ENCODE assay signal across 11 cellular contexts in the genomic region with DNA sequence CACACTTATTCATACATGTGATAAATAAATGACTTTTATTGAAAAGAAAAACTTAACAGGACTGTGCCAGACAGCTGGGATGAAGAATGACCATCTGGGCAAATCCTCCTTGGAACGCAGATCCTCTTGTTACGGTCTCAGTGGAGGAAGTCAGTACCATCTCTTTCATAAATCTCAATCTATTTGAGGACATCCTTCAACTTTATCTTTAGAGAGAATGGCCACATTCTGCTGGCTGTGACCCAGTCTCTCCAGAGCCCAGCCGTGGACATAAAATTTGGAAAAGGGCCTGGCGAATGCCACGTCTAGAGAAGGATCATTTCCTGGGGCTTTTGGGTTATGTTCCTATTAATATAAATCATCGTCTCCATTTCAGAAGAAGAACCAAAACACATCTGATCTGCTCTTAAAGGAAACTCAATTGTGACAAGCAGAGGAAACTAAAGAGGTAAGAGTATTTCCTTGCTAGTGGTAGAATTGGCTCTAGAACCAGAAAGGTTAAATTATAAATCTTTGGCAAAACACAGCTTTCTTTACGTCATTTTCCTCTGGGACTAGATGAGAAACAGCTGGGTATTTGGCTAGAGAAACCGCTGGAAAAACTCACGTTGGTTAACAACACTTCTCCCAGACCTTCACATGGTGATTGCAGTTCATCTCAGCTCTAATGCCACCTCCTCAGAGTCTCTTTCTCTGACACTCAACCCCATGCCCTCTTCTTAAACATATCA.
DNase-seq lines count a peak whose midpoint lies in the region; ATAC-seq and TF ChIP-seq lines count a peak whose summit lies in the region.
"Had no signal": no experiment of that assay in that cellular context is flagged by ENCODE, and none has a peak within 500 bp of the region (broad histone marks: within the 10 kb centered on the region; RNA-seq: fewer than 3 reads in every experiment).

No MANE protein-coding gene starts in this region.

- H3K27me3 ChIP-seq in OCI-LY3 (ENCODE audit: low read depth, low read length), result no peaks in the 10 kb centered on the region
- no peaks in the 10 kb centered on the region for H3K27me3 ChIP-seq in fibroblast of lung (ENCODE audit: control insufficient read depth, insufficient read depth, low read length)

- H3K4me3 ChIP-seq in OCI-LY3 (ENCODE audit: low read length), result no peak overlapping the region
- peak overlapping the region in 2 of 4 experiments; percentile 5 to 8 for H3K4me3 ChIP-seq in fibroblast of lung (replicated peaks in 1 of 4; ENCODE audit: control extremely low read depth in 1 of 4, insufficient read depth in 1 of 4, low read depth in 3 of 4, low read length in 4 of 4)
- no peak overlapping the region for H3K4me3 ChIP-seq in urinary bladder (ENCODE audit: low read depth, low read length)

- no peak overlapping the region for H3K4me2 ChIP-seq in OCI-LY3 (ENCODE audit: low read length)
- peak overlapping the region; percentile 73 for H3K4me2 ChIP-seq in fibroblast of lung (ENCODE audit: extremely low read depth, insufficient read depth, low read length)

- peak; percentile 43 to 94 for DNase-seq in fibroblast of lung (ENCODE audit: low read depth in 2 of 2)
- no peak for DNase-seq in mesothelial cell of epicardium (ENCODE audit: low spot score in 2 of 2, unreplicated experiment in 2 of 2)
- DNase-seq in mucosa of gallbladder (ENCODE audit: low spot score), result no peak
- no peak for DNase-seq in MV-4-11 (lab: John Stamatoyannopoulos, UW)
- DNase-seq: activated CD4-positive, alpha-beta T cell treated with anti-CD3 and anti-CD28 coated beads for 1 hour; activated T-cell treated with anti-CD3 and anti-CD28 coated beads, Interleukin-2, amount 50 U/mL, for 4 hours had no signal

- no peaks in the 10 kb centered on the region for H3K36me3 ChIP-seq in OCI-LY3 (replicated peaks; ENCODE audit: low read depth, low read length)
- no peaks in the 10 kb centered on the region for H3K36me3 ChIP-seq in fibroblast of lung (ENCODE audit: control insufficient read depth, insufficient read depth, low read length)
- no peaks in the 10 kb centered on the region for H3K36me3 ChIP-seq in urinary bladder (ENCODE audit: insufficient read depth)

- no peak overlapping the region for H3K9ac ChIP-seq in OCI-LY3 (ENCODE audit: low read length)
- no peak overlapping the region for H3K9ac ChIP-seq in fibroblast of lung (ENCODE audit: insufficient read depth, low read length)

- 19% methylated on average over 9 of the region's 9 CpGs for WGBS in urinary bladder

- peak overlapping the region; percentile 95 for H3K27ac Mint-ChIP-seq in mesothelial cell of epicardium
- H3K27ac Mint-ChIP-seq: T-helper 1 cell treated with Interleukin-12 subunit alpha and Interleukin-12 subunit beta and Interleukin-4 antibody, amounts not matched to agents 30 μg/mL and 1 μg/mL, for 36 hours had no signal

- no peaks in the 10 kb centered on the region for H3K4me1 ChIP-seq in OCI-LY3 (ENCODE audit: low read length)
- H3K4me1 ChIP-seq in fibroblast of lung (ENCODE audit: control insufficient read depth, extremely low read depth, insufficient read depth, low read length), result peaks cover 8% of the 10 kb centered on the region
- no peaks in the 10 kb centered on the region for H3K4me1 ChIP-seq in urinary bladder (ENCODE audit: insufficient read depth)

- H3K27ac ChIP-seq in OCI-LY3 (ENCODE audit: low read length) (no peak overlapping the region), fibroblast of lung (ENCODE audit: insufficient read depth, low read length) (peak overlapping the region; percentile 64), urinary bladder (ENCODE audit: low read depth) (peak overlapping the region; percentile 68)

- H3K79me2 ChIP-seq in OCI-LY3 (ENCODE audit: low read length) (no peaks in the 10 kb centered on the region), fibroblast of lung (ENCODE audit: control insufficient read depth, insufficient read depth, low read length) (no peaks in the 10 kb centered on the region)

- H2AFZ ChIP-seq in OCI-LY3 (ENCODE audit: low read depth, low read length) (0 out of 2 replicates have a peak overlapping the region, but pooled peaks have one; percentile 39), fibroblast of lung (ENCODE audit: low read length) (no peak overlapping the region)

- no peaks in the 10 kb centered on the region for H3K9me3 ChIP-seq in OCI-LY3 (ENCODE audit: insufficient read depth, low read length)
- H3K9me3 ChIP-seq in fibroblast of lung (ENCODE audit: control insufficient read depth, insufficient read depth, low read depth, low read length), result no peaks in the 10 kb centered on the region

- H3K36me3 Mint-ChIP-seq in mesothelial cell of epicardium, result no peaks in the 10 kb centered on the region

- H3K4me1 Mint-ChIP-seq in mesothelial cell of epicardium, result peaks cover 17% of the 10 kb centered on the region

- H3K27me3 Mint-ChIP-seq in mesothelial cell of epicardium (ENCODE audit: low read depth), result peaks cover 22% of the 10 kb centered on the region

- H4K20me1 ChIP-seq in OCI-LY3 (ENCODE audit: insufficient read depth, low read length), result no peaks in the 10 kb centered on the region
- no peaks in the 10 kb centered on the region for H4K20me1 ChIP-seq in fibroblast of lung (ENCODE audit: control insufficient read depth, extremely low read depth, insufficient read depth, low read length)

- H3K4me3 Mint-ChIP-seq in mesothelial cell of epicardium, result no peak overlapping the region
- H3K4me3 Mint-ChIP-seq: activated T-cell treated with anti-CD3 and anti-CD28 coated beads, Interleukin-2, amount 50 U/mL, for 4 hours; T-helper 1 cell treated with Interleukin-12 subunit alpha and Interleukin-12 subunit beta and Interleukin-4 antibody, amounts not matched to agents 30 μg/mL and 1 μg/mL, for 36 hours had no signal

- TF ChIP-seq CTCF in OCI-LY3 (IDR thresholded peaks at IDR 0.05; ENCODE audit: low read depth, low read length) (no peak), fibroblast of lung (conservative IDR thresholded peaks at IDR 0.05 in 1 of 2, IDR thresholded peaks at IDR 0.05 in 1 of 2; ENCODE audit: low read depth in 1 of 2, low read length in 2 of 2) (no peak), mesothelial cell of epicardium (IDR thresholded peaks at IDR 0.05; ENCODE audit: unreplicated experiment) (no peak)

- ATAC-seq in GM18868 (IDR thresholded peaks at IDR 0.05; ENCODE audit: unreplicated experiment) (no peak), GM19455 (IDR thresholded peaks at IDR 0.05; ENCODE audit: unreplicated experiment) (no peak)
- ATAC-seq: activated T-cell treated with anti-CD3 and anti-CD28 coated beads, Interleukin-2, amount 50 U/mL, for 4 hours had no signal

- H3K9me3 Mint-ChIP-seq in mesothelial cell of epicardium, result no peaks in the 10 kb centered on the region
- H3K9me3 Mint-ChIP-seq: activated T-cell treated with anti-CD3 and anti-CD28 coated beads, Interleukin-2, amount 50 U/mL, for 4 hours; T-helper 1 cell treated with Interleukin-12 subunit alpha and Interleukin-12 subunit beta and Interleukin-4 antibody, amounts not matched to agents 30 μg/mL and 1 μg/mL, for 36 hours had no signal

Comparison
In these comparisons a context has a peak if more than half of its experiments do, and no peak if none do; other contexts are left out.
1. DNase-seq: peak in fibroblast of lung (2 of 2); none in mesothelial cell of epicardium (0 of 2), mucosa of gallbladder (single experiment) and MV-4-11 (single experiment).